In genomic region chr3:123660900-123661299, GRCh38 we compare ENCODE assay signal across 10 cellular contexts.
DNase-seq lines count a peak whose midpoint lies in the region; ATAC-seq and TF ChIP-seq lines count a peak whose summit lies in the region.
"Had no signal": no experiment of that assay in that cellular context is flagged by ENCODE, and none has a peak within 500 bp of the region (broad histone marks: within the 10 kb centered on the region; RNA-seq: fewer than 3 reads in every experiment).

No MANE protein-coding gene starts in this region.

- CTCF ChIA-PET in BJ (lab: Yijun Ruan, JAX) = interaction anchor here (1.4 to 2.4 kb wide), 4 partner anchors 13 to 19 kb away, joined by 3 to 6 read pairs (median 4); no protein-coding TSS in a partner anchor
- CTCF ChIA-PET in RWPE1 (lab: Yijun Ruan, JAX) = interaction anchor here (0.9 to 1.3 kb wide), 3 partner anchors 9 to 102 kb away, joined by 3 to 7 read pairs (median 3); no protein-coding TSS in a partner anchor

- no peak for ATAC-seq in HG02885 (IDR thresholded peaks at IDR 0.05; ENCODE audit: poor library complexity, unreplicated experiment)

- peaks cover 3% of the 10 kb centered on the region for H3K79me2 ChIP-seq in osteoblast (ENCODE audit: insufficient read depth, low read length)

- no peak overlapping the region for H2AFZ ChIP-seq in osteoblast (ENCODE audit: low read length)

- peaks cover 48% of the 10 kb centered on the region for H3K36me3 ChIP-seq in BJ (ENCODE audit: control insufficient read depth, insufficient read depth, low read length)
- H3K36me3 ChIP-seq in osteoblast (ENCODE audit: insufficient read depth, low read length) = peaks cover 72% of the 10 kb centered on the region

- no peaks in the 10 kb centered on the region for H4K20me1 ChIP-seq in osteoblast (ENCODE audit: insufficient read depth, low read length)

- H3K27ac ChIP-seq in RWPE1 (no peak overlapping the region), osteoblast (ENCODE audit: low read depth, low read length) (peak overlapping the region; percentile 81)

- peaks cover 58% of the 10 kb centered on the region for H3K4me1 ChIP-seq in osteoblast (ENCODE audit: insufficient read depth, low read length)

- POLR2A ChIA-PET in BJ (lab: Charles Lee) = no interaction called here
- POLR2A ChIA-PET in RWPE1 (lab: Yijun Ruan, JAX; ENCODE audit: low non-redundant PET) = no interaction called here

- H3K4me3 ChIP-seq in BJ (ENCODE audit: low read depth, low read length) (no peak overlapping the region), foreskin fibroblast (ENCODE audit: low read depth in 1 of 2, low read length in 2 of 2) (no peak overlapping the region), osteoblast (ENCODE audit: insufficient read depth, low read length) (no peak overlapping the region)

- no peaks in the 10 kb centered on the region for H3K9me3 ChIP-seq in osteoblast (ENCODE audit: low read depth, low read length)

- H3K4me2 ChIP-seq in osteoblast (ENCODE audit: insufficient read depth, low read length) = peak overlapping the region; percentile 71

- TF ChIP-seq CTCF in BJ (IDR thresholded peaks at IDR 0.05; ENCODE audit: insufficient read depth, low read depth, low read length) (no peak), RWPE1 (conservative IDR thresholded peaks at IDR 0.05; ENCODE audit: low read depth) (no peak), foreskin fibroblast (IDR thresholded peaks at IDR 0.05; ENCODE audit: low read depth, low read length) (no peak), osteoblast (IDR thresholded peaks at IDR 0.05; ENCODE audit: extremely low read depth, low read depth, low read length) (no peak)

- DNase-seq in BJ (ENCODE audit: low read depth) (peak; percentile 91), RWPE1 (ENCODE audit: low spot score) (peak; percentile 26), foreskin fibroblast (peak; percentile 97 to 98), osteoblast (ENCODE audit: insufficient read length, low spot score, missing footprints) (peak; percentile 94), UCSD-AML1 (lab: John Stamatoyannopoulos, UW; ENCODE audit: unreplicated experiment) (no peak), NCI-H1048 (lab: John Stamatoyannopoulos, UW) (no peak)
- no peak for DNase-seq in stimulated activated CD4-positive, alpha-beta T cell treated with anti-CD3 and anti-CD28 coated beads, Interleukin-4, amount 100 ng/mL, for 1 hour
- DNase-seq: central memory CD4-positive, alpha-beta T cell; GF-D8 had no signal

- no peaks in the 10 kb centered on the region for H3K27me3 ChIP-seq in BJ (ENCODE audit: control insufficient read depth, insufficient read depth, low read length)
- H3K27me3 ChIP-seq in osteoblast (ENCODE audit: insufficient read depth, low read length) = no peaks in the 10 kb centered on the region

Comparison
In these comparisons a context has a peak if more than half of its experiments do, and no peak if none do; other contexts are left out.
1. DNase-seq: peak in BJ (single experiment), RWPE1 (single experiment), foreskin fibroblast (2 of 2) and osteoblast (single experiment); none in UCSD-AML1 (single experiment), NCI-H1048 (single experiment) and stimulated activated CD4-positive, alpha-beta T cell treated with anti-CD3 and anti-CD28 coated beads, Interleukin-4, amount 100 ng/mL, for 1 hour (single experiment).